In the genomic region with DNA sequence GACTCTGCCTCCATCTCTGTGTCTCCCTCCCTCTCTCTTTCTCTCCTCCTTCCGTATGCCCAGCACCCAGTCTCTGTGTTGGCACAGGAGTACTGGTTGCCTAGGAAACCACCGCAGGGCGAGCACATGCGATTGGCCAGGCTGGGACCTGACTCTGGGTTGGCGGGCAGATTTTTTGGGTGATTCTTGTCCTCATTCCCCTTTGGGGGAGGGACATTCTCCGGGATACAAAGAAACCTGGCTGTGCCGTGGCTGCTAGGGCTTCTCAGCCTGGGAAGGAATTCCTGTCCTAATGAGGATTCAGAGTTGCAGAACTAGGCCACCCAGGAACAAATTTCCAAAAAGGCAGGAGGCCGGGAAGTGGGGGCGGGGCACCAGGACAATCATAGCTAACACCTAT, we compare ENCODE assay signal across 19 cellular contexts.
A peak's percentile ranks its signal among the peaks of the same experiment; 100 is the strongest.
DNase-seq lines count a peak whose midpoint lies in the region; ATAC-seq, FAIRE-seq and TF ChIP-seq lines count a peak whose summit lies in the region.
"Had no signal": no experiment of that assay in that cellular context is flagged by ENCODE, and none has a peak within 500 bp of the region (broad histone marks: within the 10 kb centered on the region; RNA-seq: fewer than 3 reads in every experiment).

No MANE protein-coding gene starts in this region.

- FAIRE-seq in GM19239 (lab: Jason Lieb, UNC), result no peak
- FAIRE-seq: kidney had no signal

- H3K4me1 Mint-ChIP-seq in WTC11, result peaks cover 31% of the 10 kb centered on the region
- H3K4me1 Mint-ChIP-seq: activated CD8-positive, alpha-beta memory T cell treated with anti-CD3 and anti-CD28 coated beads, Interleukin-2, amount 10 ng/mL, durations not matched to agents 7 days and 5 days had no signal

- POLR2A ChIA-PET in WTC11 (lab: Charles Lee), result no interaction called here

- H3K36me3 ChIP-seq in HUES6 (ENCODE audit: control insufficient read depth, insufficient read depth, low read length), result no peaks in the 10 kb centered on the region
- no peaks in the 10 kb centered on the region for H3K36me3 ChIP-seq in uterus
- H3K36me3 ChIP-seq: BLaER1, breast epithelium had no signal

- TF ChIP-seq CTCF in WTC11 (IDR thresholded peaks at IDR 0.05) (no peak), uterus (IDR thresholded peaks at IDR 0.05) (no peak)

- H3K9me3 ChIP-seq in HUES6 (ENCODE audit: control insufficient read depth, insufficient read depth, low read depth, low read length) (0 out of 2 replicates have a peak, but pooled peaks cover 3% of the 10 kb centered on the region), uterus (no peaks in the 10 kb centered on the region), right cardiac atrium (ENCODE audit: control insufficient read depth, low read length) (no peaks in the 10 kb centered on the region)
- H3K9me3 ChIP-seq: BLaER1, testis had no signal

- H3K4me1 ChIP-seq in HUES6 (ENCODE audit: control insufficient read depth, insufficient read depth, low read length) (peaks cover 23% of the 10 kb centered on the region), uterus (no peaks in the 10 kb centered on the region), right cardiac atrium (ENCODE audit: control insufficient read depth, insufficient read depth, low read length) (no peaks in the 10 kb centered on the region)
- H3K4me1 ChIP-seq: BLaER1, breast epithelium, testis had no signal

- peak; percentile 93 for ATAC-seq in WTC11
- no peak for ATAC-seq in right cardiac atrium
- ATAC-seq: activated CD8-positive, alpha-beta memory T cell treated with anti-CD3 and anti-CD28 coated beads, Interleukin-2, amount 10 ng/mL, durations not matched to agents 7 days and 5 days; effector memory CD8-positive, alpha-beta T cell had no signal

- peak; percentile 83 for DNase-seq in WTC11 (ENCODE audit: low spot score)
- DNase-seq in iPS DF 19.7 (ENCODE audit: low read depth, low spot score), result peak; percentile 94
- peak; percentile 77 for DNase-seq in occipital lobe (lab: John Stamatoyannopoulos, UW)
- DNase-seq in uterus, result no peak
- DNase-seq in right cardiac atrium, result no peak
- no peak for DNase-seq in GM19239 (ENCODE audit: insufficient read length, low spot score)
- no peak for DNase-seq in stimulated activated CD4-positive, alpha-beta T cell treated with anti-CD3 and anti-CD28 coated beads, Interleukin-15, amount 100 ng/mL, for 24 hours
- DNase-seq: activated CD8-positive, alpha-beta memory T cell treated with anti-CD3 and anti-CD28 coated beads, Interleukin-2, amount 10 ng/mL, durations not matched to agents 7 days and 5 days; activated naive CD4-positive, alpha-beta T cell; DMS79; effector memory CD8-positive, alpha-beta T cell; kidney; NCI-H2081; stimulated activated CD4-positive, alpha-beta T cell treated with anti-CD3 and anti-CD28 coated beads, Interleukin-1b, Interleukin-23, amount 100 ng/mL, for 48 hours; testis had no signal

- intact Hi-C loops in uterus (cut with DNase I; ENCODE audit: low total_unique reads), result no loop called here
- intact Hi-C loops in right cardiac atrium (cut with DNase I), result no loop called here

- CTCF ChIA-PET in WTC11 (lab: Charles Lee), result interaction anchor here (0.6 to 1.5 kb wide), 3 partner anchors 130 to 172 kb away, joined by 3 to 6 read pairs (median 4); no protein-coding TSS in a partner anchor

- peak overlapping the region; percentile 60 for H3K4me3 Mint-ChIP-seq in WTC11
- H3K4me3 Mint-ChIP-seq: activated CD8-positive, alpha-beta memory T cell treated with anti-CD3 and anti-CD28 coated beads, Interleukin-2, amount 10 ng/mL, durations not matched to agents 7 days and 5 days; effector memory CD8-positive, alpha-beta T cell had no signal

- TF ChIP-seq POLR2A in uterus (IDR thresholded peaks at IDR 0.05), result no peak

- peak overlapping the region; percentile 41 for H3K9ac ChIP-seq in HUES6 (ENCODE audit: low read length)
- H3K9ac ChIP-seq: BLaER1 had no signal

- H3K36me3 Mint-ChIP-seq in WTC11, result peaks cover 9% of the 10 kb centered on the region
- H3K36me3 Mint-ChIP-seq: activated CD8-positive, alpha-beta memory T cell treated with anti-CD3 and anti-CD28 coated beads, Interleukin-2, amount 10 ng/mL, durations not matched to agents 7 days and 5 days had no signal

- H3K9me3 Mint-ChIP-seq in WTC11, result peaks cover 10% of the 10 kb centered on the region

- H3K27ac ChIP-seq in HUES6 (ENCODE audit: low read depth, low read length), result no peak overlapping the region
- no peak overlapping the region for H3K27ac ChIP-seq in uterus
- no peak overlapping the region for H3K27ac ChIP-seq in right cardiac atrium (ENCODE audit: low read length)
- H3K27ac ChIP-seq: BLaER1, breast epithelium, HL-60, testis had no signal

- H3K4me3 ChIP-seq in HUES6 (ENCODE audit: low read depth, low read length) (peak overlapping the region; percentile 14; the same call in 1 of the 2 replicates), uterus (no peak overlapping the region), right cardiac atrium (ENCODE audit: low read length) (no peak overlapping the region)
- H3K4me3 ChIP-seq: BLaER1, breast epithelium, testis had no signal

- H3K27ac Mint-ChIP-seq in WTC11, result peak overlapping the region; percentile 99
- H3K27ac Mint-ChIP-seq: activated CD8-positive, alpha-beta memory T cell treated with anti-CD3 and anti-CD28 coated beads, Interleukin-2, amount 10 ng/mL, durations not matched to agents 7 days and 5 days; effector memory CD8-positive, alpha-beta T cell had no signal

- 11% methylated on average over 9 of the region's 9 CpGs for WGBS in right cardiac atrium

- no peaks in the 10 kb centered on the region for H3K27me3 Mint-ChIP-seq in WTC11 (ENCODE audit: low read depth)
- H3K27me3 Mint-ChIP-seq: activated CD8-positive, alpha-beta memory T cell treated with anti-CD3 and anti-CD28 coated beads, Interleukin-2, amount 10 ng/mL, durations not matched to agents 7 days and 5 days; effector memory CD8-positive, alpha-beta T cell had no signal

- H3K27me3 ChIP-seq in HUES6 (ENCODE audit: control insufficient read depth, insufficient read depth, low read length), result no peaks in the 10 kb centered on the region
- no peaks in the 10 kb centered on the region for H3K27me3 ChIP-seq in uterus
- H3K27me3 ChIP-seq in right cardiac atrium (ENCODE audit: control insufficient read depth, insufficient read depth), result no peaks in the 10 kb centered on the region
- H3K27me3 ChIP-seq: BLaER1, breast epithelium, testis had no signal

TF ChIP-seq in WTC11, 78 proteins besides CTCF, POLR2A, EP300 and RAD21:
- TF ChIP-seq ETV6 (CRISPR knock-in tag; IDR thresholded peaks at IDR 0.05), result 0 out of 2 replicates have a peak, but pooled peaks have one; percentile 42
- TF ChIP-seq ZNF232 (CRISPR knock-in tag; IDR thresholded peaks at IDR 0.05), result no peak
- TF ChIP-seq TEAD4 (CRISPR knock-in tag; IDR thresholded peaks at IDR 0.05), result no peak
- TF ChIP-seq CBFB (CRISPR knock-in tag; IDR thresholded peaks at IDR 0.05; ENCODE audit: low read depth), result no peak
- TF ChIP-seq ZBTB21 (CRISPR knock-in tag; IDR thresholded peaks at IDR 0.05; ENCODE audit: borderline replicate concordance), result no peak
TF ChIP-seq in WTC11: peak in this region for 1.

Comparison
In these comparisons a context has a peak if more than half of its experiments do, and no peak if none do; other contexts are left out.
1. DNase-seq: peak in WTC11 (single experiment), iPS DF 19.7 (single experiment) and occipital lobe (single experiment); none in uterus (0 of 2), right cardiac atrium (0 of 3), GM19239 (single experiment) and stimulated activated CD4-positive, alpha-beta T cell treated with anti-CD3 and anti-CD28 coated beads, Interleukin-15, amount 100 ng/mL, for 24 hours (single experiment).